1 cellular context compared by ENCODE assay signal in the genomic region with DNA sequence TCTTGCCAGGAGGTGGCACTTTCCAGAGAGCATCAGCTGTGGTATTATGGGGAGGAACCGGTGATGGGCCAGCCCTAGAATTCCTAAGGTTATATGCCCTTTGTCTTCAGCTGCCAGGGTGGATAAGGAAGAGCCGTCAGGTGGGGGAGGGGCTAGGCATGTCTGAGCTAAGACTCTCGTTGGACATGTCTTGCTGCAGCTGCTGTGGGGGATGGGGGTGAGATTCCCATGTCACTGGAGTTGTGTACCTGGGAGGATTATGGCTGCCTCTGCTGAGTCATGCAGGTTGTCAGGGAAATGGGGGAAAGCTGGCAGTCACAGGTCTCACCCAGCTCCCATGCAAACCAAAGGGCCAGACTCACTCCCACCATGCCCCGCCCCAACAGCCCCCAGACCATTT.
TF ChIP-seq lines count a peak whose summit lies in the region.

No MANE protein-coding gene starts in this region.

TF ChIP-seq in HepG2, 621 proteins besides CTCF, POLR2A, EP300 and RAD21:
- TF ChIP-seq, protein P1, sequence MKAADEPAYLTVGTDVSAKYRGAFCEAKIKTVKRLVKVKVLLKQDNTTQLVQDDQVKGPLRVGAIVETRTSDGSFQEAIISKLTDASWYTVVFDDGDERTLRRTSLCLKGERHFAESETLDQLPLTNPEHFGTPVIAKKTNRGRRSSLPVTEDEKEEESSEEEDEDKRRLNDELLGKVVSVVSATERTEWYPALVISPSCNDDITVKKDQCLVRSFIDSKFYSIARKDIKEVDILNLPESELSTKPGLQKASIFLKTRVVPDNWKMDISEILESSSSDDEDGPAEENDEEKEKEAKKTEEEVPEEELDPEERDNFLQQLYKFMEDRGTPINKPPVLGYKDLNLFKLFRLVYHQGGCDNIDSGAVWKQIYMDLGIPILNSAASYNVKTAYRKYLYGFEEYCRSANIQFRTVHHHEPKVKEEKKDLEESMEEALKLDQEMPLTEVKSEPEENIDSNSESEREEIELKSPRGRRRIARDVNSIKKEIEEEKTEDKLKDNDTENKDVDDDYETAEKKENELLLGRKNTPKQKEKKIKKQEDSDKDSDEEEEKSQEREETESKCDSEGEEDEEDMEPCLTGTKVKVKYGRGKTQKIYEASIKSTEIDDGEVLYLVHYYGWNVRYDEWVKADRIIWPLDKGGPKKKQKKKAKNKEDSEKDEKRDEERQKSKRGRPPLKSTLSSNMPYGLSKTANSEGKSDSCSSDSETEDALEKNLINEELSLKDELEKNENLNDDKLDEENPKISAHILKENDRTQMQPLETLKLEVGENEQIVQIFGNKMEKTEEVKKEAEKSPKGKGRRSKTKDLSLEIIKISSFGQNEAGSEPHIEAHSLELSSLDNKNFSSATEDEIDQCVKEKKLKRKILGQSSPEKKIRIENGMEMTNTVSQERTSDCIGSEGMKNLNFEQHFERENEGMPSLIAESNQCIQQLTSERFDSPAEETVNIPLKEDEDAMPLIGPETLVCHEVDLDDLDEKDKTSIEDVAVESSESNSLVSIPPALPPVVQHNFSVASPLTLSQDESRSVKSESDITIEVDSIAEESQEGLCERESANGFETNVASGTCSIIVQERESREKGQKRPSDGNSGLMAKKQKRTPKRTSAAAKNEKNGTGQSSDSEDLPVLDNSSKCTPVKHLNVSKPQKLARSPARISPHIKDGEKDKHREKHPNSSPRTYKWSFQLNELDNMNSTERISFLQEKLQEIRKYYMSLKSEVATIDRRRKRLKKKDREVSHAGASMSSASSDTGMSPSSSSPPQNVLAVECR (CRISPR knock-in tag; IDR thresholded peaks at IDR 0.05; ENCODE audit: borderline replicate concordance) = 0 out of 2 replicates have a peak, but pooled peaks have one; percentile 14
- TF ChIP-seq MAFG (CRISPR knock-in tag; IDR thresholded peaks at IDR 0.05) (0 out of 2 replicates have a peak, but pooled peaks have one; percentile 51), NFE2L2 (IDR thresholded peaks at IDR 0.05; ENCODE audit: low read length) (peak; percentile 27; the same call in 1 of the 2 replicates), NFE2 (CRISPR knock-in tag; IDR thresholded peaks at IDR 0.05) (peak; percentile 58; the same call in 1 of the 2 replicates)
TF ChIP-seq in HepG2: peak in this region for 4; not testable (repeated sequence) for 617.
